In genomic region chr4:1156069-1156468, GRCh38 we compare ENCODE assay signal across 18 cellular contexts. TPM values are rescaled to one million over a fixed set of nuclear protein-coding genes. Genes with fewer than 3 reads are reported as not detected.
DNase-seq lines count a peak whose midpoint lies in the region; ATAC-seq and TF ChIP-seq lines count a peak whose summit lies in the region.
"Had no signal": no experiment of that assay in that cellular context is flagged by ENCODE, and none has a peak within 500 bp of the region (broad histone marks: within the 10 kb centered on the region; RNA-seq: fewer than 3 reads in every experiment).

No MANE protein-coding gene starts in this region.

- H4K20me1 ChIP-seq in BLaER1 treated with 17β-estradiol and CSF1 and Interleukin-3, amounts not matched to agents 10 nM and 100 nM, result no peaks in the 10 kb centered on the region
- no peaks in the 10 kb centered on the region; the same call in 1 of the 2 replicates for H4K20me1 ChIP-seq in GM23338 (replicated peaks; ENCODE audit: insufficient read depth)

- H3K4me1 ChIP-seq in BLaER1 treated with 17β-estradiol and CSF1 and Interleukin-3, amounts not matched to agents 10 nM and 100 nM, result peaks cover 26 to 41% (median 32%) of the 10 kb centered on the region in 10 experiments
- H3K4me1 ChIP-seq in esophagus muscularis mucosa, result peaks cover 9 to 18% (median 16%) of the 10 kb centered on the region in 4 donors
- H3K4me1 ChIP-seq in stomach smooth muscle (ENCODE audit: control insufficient read depth, insufficient read depth, low read length), result peaks cover 11% of the 10 kb centered on the region
- H3K4me1 ChIP-seq in GM23338 (ENCODE audit: insufficient read depth), result no peaks in the 10 kb centered on the region

- peaks cover 8% of the 10 kb centered on the region for H3K27me3 Mint-ChIP-seq in GM23338 (ENCODE audit: insufficient read depth, low read depth, poor library complexity)

- H3K79me2 ChIP-seq in GM23338 (replicated peaks; ENCODE audit: insufficient read depth), result no peaks in the 10 kb centered on the region

- WGBS in esophagus muscularis mucosa, result 93% methylated on average over 3 of the region's 8 CpGs

- peaks cover 30 to 48% (median 43%) of the 10 kb centered on the region in 11 experiments for H3K9me3 ChIP-seq in BLaER1 treated with 17β-estradiol and CSF1 and Interleukin-3, amounts not matched to agents 10 nM and 100 nM (replicated peaks in 1 of 11)
- H3K9me3 ChIP-seq in esophagus muscularis mucosa, result peaks cover 0 to 12% (median 10%) of the 10 kb centered on the region in 4 donors
- H3K9me3 ChIP-seq in stomach smooth muscle (ENCODE audit: control insufficient read depth in 2 of 2, low read length in 2 of 2), result no peaks in the 10 kb centered on the region

- 0 out of 2 replicates have a peak, but pooled peaks cover 3% of the 10 kb centered on the region for H3K9me2 ChIP-seq in GM23338 (ENCODE audit: insufficient read depth)

- H3K27me3 ChIP-seq in BLaER1 treated with 17β-estradiol and CSF1 and Interleukin-3, amounts not matched to agents 10 nM and 100 nM, result peaks cover 2 to 62% (median 51%) of the 10 kb centered on the region in 11 experiments; a peak in 11 of 22 replicates
- H3K27me3 ChIP-seq in esophagus muscularis mucosa (peaks cover 0 to 12% (median 0%) of the 10 kb centered on the region in 4 donors), stomach smooth muscle (ENCODE audit: control insufficient read depth in 1 of 2, insufficient read depth in 2 of 2, low read length in 2 of 2) (peaks cover 0 to 2% of the 10 kb centered on the region in 2 donors), GM23338 (ENCODE audit: insufficient read depth) (no peaks in the 10 kb centered on the region)

- no peak overlapping the region for H3K27ac Mint-ChIP-seq in GM23338
- H3K27ac Mint-ChIP-seq: B cell, HFFc6 had no signal

- peaks cover 0 to 11% (median under 1%) of the 10 kb centered on the region in 11 experiments; a peak in 5 of 22 replicates for H3K36me3 ChIP-seq in BLaER1 treated with 17β-estradiol and CSF1 and Interleukin-3, amounts not matched to agents 10 nM and 100 nM
- H3K36me3 ChIP-seq in esophagus muscularis mucosa, result no peaks in the 10 kb centered on the region
- H3K36me3 ChIP-seq in stomach smooth muscle (ENCODE audit: control insufficient read depth in 2 of 2, insufficient read depth in 2 of 2, low read length in 2 of 2), result no peaks in the 10 kb centered on the region
- no peaks in the 10 kb centered on the region for H3K36me3 ChIP-seq in GM23338 (ENCODE audit: insufficient read depth)

- H3K27ac ChIP-seq in BLaER1 treated with 17β-estradiol and CSF1 and Interleukin-3, amounts not matched to agents 10 nM and 100 nM, result peak overlapping the region in 4 of 11 experiments; percentile 5 to 61 (median 50); a peak in 5 of 22 replicates
- H3K27ac ChIP-seq in esophagus muscularis mucosa (replicated peaks in 1 of 4), result no peak overlapping the region
- H3K27ac ChIP-seq in stomach smooth muscle (ENCODE audit: low read length), result peak overlapping the region; percentile 79
- no peak overlapping the region for H3K27ac ChIP-seq in caudate nucleus (ENCODE audit: low read depth, low read length)
- no peak overlapping the region for H3K27ac ChIP-seq in GM23338 (ENCODE audit: low read depth)
- H3K27ac ChIP-seq: GM23248 had no signal

- H2AFZ ChIP-seq in GM23338, result no peak overlapping the region
- H2AFZ ChIP-seq: GM23248 had no signal

- ATAC-seq in GM23338, result no peak
- ATAC-seq: HCT116 had no signal

- H3K4me3 ChIP-seq in BLaER1 treated with 17β-estradiol and CSF1 and Interleukin-3, amounts not matched to agents 10 nM and 100 nM, result peak overlapping the region in 1 of 10 experiments; percentile 30; a peak in 3 of 20 replicates
- H3K4me3 ChIP-seq in esophagus muscularis mucosa (no peak overlapping the region), stomach smooth muscle (ENCODE audit: low read length in 2 of 2) (no peak overlapping the region), GM23338 (no peak overlapping the region)
- H3K4me3 ChIP-seq: GM23248 had no signal

- no peak overlapping the region for H3K4me3 Mint-ChIP-seq in GM23338
- H3K4me3 Mint-ChIP-seq: B cell, CD14-positive monocyte, HFFc6 had no signal

- H3K9ac ChIP-seq in BLaER1 treated with 17β-estradiol and CSF1 and Interleukin-3, amounts not matched to agents 10 nM and 100 nM, result peak overlapping the region in 5 of 11 experiments; percentile 1 to 63 (median 13); a peak in 2 of 22 replicates
- H3K9ac ChIP-seq in stomach smooth muscle (ENCODE audit: low read length in 2 of 2), result no peak overlapping the region
- H3K9ac ChIP-seq: GM23248 had no signal

- no peaks in the 10 kb centered on the region; the same call in 2 of the 3 replicates for H3K4me1 Mint-ChIP-seq in GM23338
- H3K4me1 Mint-ChIP-seq: CD4-positive, alpha-beta memory T cell had no signal

- H3K36me3 Mint-ChIP-seq in GM23338 (ENCODE audit: low read depth), result peaks cover 3% of the 10 kb centered on the region; the same call in 2 of the 3 replicates
- H3K36me3 Mint-ChIP-seq: CD4-positive, alpha-beta memory T cell had no signal

- no peaks in the 10 kb centered on the region for H3F3A ChIP-seq in GM23338 (replicated peaks; ENCODE audit: low read depth)

- no peak for TF ChIP-seq POLR2A in esophagus muscularis mucosa (IDR thresholded peaks at IDR 0.05; ENCODE audit: low read depth)

- DNase-seq in RPMI8226 (peak; percentile 37), esophagus muscularis mucosa (ENCODE audit: extremely low spot score) (peak; percentile 85), caudate nucleus (lab: John Stamatoyannopoulos, UW) (no peak), GM23338 (ENCODE audit: low spot score) (no peak)
- no peak for DNase-seq in activated T-cell treated with anti-CD3 and anti-CD28 coated beads, Interleukin-2, amount 50 U/mL, for 48 hours
- DNase-seq: CD4-positive, alpha-beta memory T cell; DMS153; DMS79; GDM1; GM23248; HFFc6 had no signal

- peaks cover 19% of the 10 kb centered on the region for H3K9me3 Mint-ChIP-seq in GM23338

- intact Hi-C loops in esophagus muscularis mucosa (cut with DNase I), result no loop called here

- peak overlapping the region; percentile 72 to 90 (median 80) for H3K4me2 ChIP-seq in BLaER1 treated with 17β-estradiol and CSF1 and Interleukin-3, amounts not matched to agents 10 nM and 100 nM
- no peak overlapping the region for H3K4me2 ChIP-seq in GM23338

- TF ChIP-seq EP300 in esophagus muscularis mucosa (IDR thresholded peaks at IDR 0.05), result no peak

- TF ChIP-seq CTCF in esophagus muscularis mucosa (IDR thresholded peaks at IDR 0.05) (no peak), GM23338 (conservative IDR thresholded peaks at IDR 0.05; ENCODE audit: low read depth in 2 of 2) (no peak)

TF ChIP-seq in GM23338, 12 proteins besides CTCF, POLR2A, EP300 and RAD21 (continues in another document):
- no peak for TF ChIP-seq CREB1 (CRISPR knock-in tag; IDR thresholded peaks at IDR 0.05; ENCODE audit: low read depth)

RNA-seq across cellular contexts. Expression of gene SPON2, which starts 16.3 kb away (rescaled TPM):
- total RNA-seq in esophagus muscularis mucosa, result 10 to 100 TPM; 21.3 to 72.9 (median 58.3) TPM
- total RNA-seq in GM23338 (2014; rRNA removed; shearing (Covaris generic)), result 2.1 and 2.2 TPM in 2 replicates
- 1.2 and 2.4 TPM in 2 replicates for polyA plus RNA-seq in GM23338 (2016; fragmentation: Nextera tagmentation; extraction: Ambion mirVana)

RNA-seq across cellular contexts. Expression of gene RNF212, which starts 42.7 kb away (rescaled TPM):
- 1 to 10 TPM; 3.8 to 9.7 (median 7.3) TPM for total RNA-seq in esophagus muscularis mucosa
- total RNA-seq in GM23338 (2014; rRNA removed; shearing (Covaris generic)), result 11.8 and 20.6 TPM in 2 replicates
- 17.0 and 19.7 TPM in 2 replicates for polyA plus RNA-seq in GM23338 (2016; fragmentation: Nextera tagmentation; extraction: Ambion mirVana)
- total RNA-seq: A172, Daoy, HFFc6 had no signal

Comparison
In these comparisons a context has a peak if more than half of its experiments do, and no peak if none do; other contexts are left out.
1. DNase-seq: peak in RPMI8226 (single experiment) and esophagus muscularis mucosa (single experiment); none in caudate nucleus (0 of 61), activated T-cell treated with anti-CD3 and anti-CD28 coated beads, Interleukin-2, amount 50 U/mL, for 48 hours (0 of 2) and GM23338 (single experiment).